ENCODE assay signal across 1 cellular context in the genomic region with DNA sequence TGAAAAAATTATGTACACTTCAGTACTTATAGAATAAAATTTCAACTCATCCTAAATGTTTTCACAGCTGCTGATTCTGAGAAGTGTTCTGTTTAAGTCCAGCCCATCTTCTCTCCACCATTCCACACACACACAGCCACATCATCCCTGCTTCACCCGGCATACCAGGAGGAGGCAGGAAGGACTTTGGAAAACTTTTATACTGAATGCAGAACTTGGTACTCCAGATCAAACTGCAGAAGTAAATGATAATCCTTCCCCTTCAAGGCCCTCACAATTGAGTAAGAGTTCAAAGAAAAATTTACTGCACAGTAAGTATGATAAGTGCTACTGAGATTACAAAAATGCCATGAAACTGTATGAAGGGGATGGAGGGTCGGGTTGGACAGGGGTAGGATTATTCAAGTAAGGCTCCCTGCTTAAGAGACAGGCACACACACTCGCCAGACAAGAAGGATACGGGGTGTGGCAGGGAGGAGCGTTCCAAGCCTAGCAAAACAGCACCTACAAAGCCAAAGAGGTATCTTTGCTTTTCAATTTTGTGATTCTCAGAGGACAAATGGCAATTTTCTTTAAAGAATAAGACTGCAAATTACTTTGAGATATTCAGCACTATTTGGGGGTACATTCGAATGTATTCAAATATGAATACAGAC.
TF ChIP-seq lines count a peak whose summit lies in the region.

No MANE protein-coding gene starts in this region.

TF ChIP-seq in A549, 52 proteins besides CTCF, POLR2A, EP300 and RAD21 (continued from another document):
- TF ChIP-seq, protein P1, sequence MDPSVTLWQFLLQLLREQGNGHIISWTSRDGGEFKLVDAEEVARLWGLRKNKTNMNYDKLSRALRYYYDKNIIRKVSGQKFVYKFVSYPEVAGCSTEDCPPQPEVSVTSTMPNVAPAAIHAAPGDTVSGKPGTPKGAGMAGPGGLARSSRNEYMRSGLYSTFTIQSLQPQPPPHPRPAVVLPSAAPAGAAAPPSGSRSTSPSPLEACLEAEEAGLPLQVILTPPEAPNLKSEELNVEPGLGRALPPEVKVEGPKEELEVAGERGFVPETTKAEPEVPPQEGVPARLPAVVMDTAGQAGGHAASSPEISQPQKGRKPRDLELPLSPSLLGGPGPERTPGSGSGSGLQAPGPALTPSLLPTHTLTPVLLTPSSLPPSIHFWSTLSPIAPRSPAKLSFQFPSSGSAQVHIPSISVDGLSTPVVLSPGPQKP (IDR thresholded peaks at IDR 0.05; ENCODE audit: low read depth, low read length) = no peak
- TF ChIP-seq ZC3H11A (IDR thresholded peaks at IDR 0.05) = no peak
- no peak for TF ChIP-seq CBX2 (IDR thresholded peaks at IDR 0.05; ENCODE audit: borderline replicate concordance, low read depth)
- TF ChIP-seq CHD2 (IDR thresholded peaks at IDR 0.05; ENCODE audit: low read length, partially characterized antibody) = no peak
